In genomic region chr22:36294293-36294620, GRCh38 we compare ENCODE assay signal across 16 cellular contexts.
"Had no signal": no experiment of that assay in that cellular context is flagged by ENCODE, and none has a peak within 500 bp of the region (broad histone marks: within the 10 kb centered on the region; RNA-seq: fewer than 3 reads in every experiment).

No MANE protein-coding gene starts in this region.

- H3K4me1 ChIP-seq: parathyroid adenoma had no signal

- H3K79me2 ChIP-seq: parathyroid adenoma had no signal

- H3K9me3 ChIP-seq: esophagus squamous epithelium, sigmoid colon, tibial nerve had no signal

- H3K27me3 ChIP-seq: esophagus squamous epithelium, sigmoid colon, tibial nerve had no signal

- H3K27me3 Mint-ChIP-seq: activated naive CD8-positive, alpha-beta T cell treated with anti-CD3 and anti-CD28 coated beads for 36 hours; activated T-helper 17 cell treated with anti-CD3 and anti-CD28 coated beads, Interleukin-2, amount 50 U/mL, for 72 hours; brain had no signal

- H3K4me3 Mint-ChIP-seq: activated naive CD8-positive, alpha-beta T cell treated with anti-CD3 and anti-CD28 coated beads for 36 hours; activated T-helper 17 cell treated with anti-CD3 and anti-CD28 coated beads, Interleukin-2, amount 50 U/mL, for 72 hours; brain had no signal

- H3K27ac ChIP-seq: coronary artery, parathyroid adenoma, tibial nerve had no signal

- H2AFZ ChIP-seq: parathyroid adenoma had no signal

- H3K4me3 ChIP-seq: coronary artery, esophagus squamous epithelium, sigmoid colon, tibial nerve had no signal

- H3K9me3 Mint-ChIP-seq: activated T-helper 17 cell treated with anti-CD3 and anti-CD28 coated beads, Interleukin-2, amount 50 U/mL, for 72 hours had no signal

- DNase-seq: activated CD4-positive, alpha-beta T cell treated with anti-CD3 and anti-CD28 coated beads for 1 hour; activated CD8-positive, alpha-beta memory T cell treated with anti-CD3 and anti-CD28 coated beads, Interleukin-2, amount 50 U/mL, for 48 hours; activated naive CD8-positive, alpha-beta T cell treated with anti-CD3 and anti-CD28 coated beads for 36 hours; amygdala; central memory CD4-positive, alpha-beta T cell; esophagus squamous epithelium; hippocampal formation; mammary epithelial cell; stimulated activated CD4-positive, alpha-beta T cell treated with anti-CD3 and anti-CD28 coated beads, Interleukin-2, amount 100 ng/mL, for 24 hours had no signal

- H3K4me1 Mint-ChIP-seq: brain had no signal

- ATAC-seq: activated T-helper 17 cell treated with anti-CD3 and anti-CD28 coated beads, Interleukin-2, amount 50 U/mL, for 72 hours; left lobe of liver had no signal

- H3K9ac ChIP-seq: parathyroid adenoma had no signal

- H3K27ac Mint-ChIP-seq: brain had no signal
